1 cellular context compared by ENCODE assay signal in the genomic region with DNA sequence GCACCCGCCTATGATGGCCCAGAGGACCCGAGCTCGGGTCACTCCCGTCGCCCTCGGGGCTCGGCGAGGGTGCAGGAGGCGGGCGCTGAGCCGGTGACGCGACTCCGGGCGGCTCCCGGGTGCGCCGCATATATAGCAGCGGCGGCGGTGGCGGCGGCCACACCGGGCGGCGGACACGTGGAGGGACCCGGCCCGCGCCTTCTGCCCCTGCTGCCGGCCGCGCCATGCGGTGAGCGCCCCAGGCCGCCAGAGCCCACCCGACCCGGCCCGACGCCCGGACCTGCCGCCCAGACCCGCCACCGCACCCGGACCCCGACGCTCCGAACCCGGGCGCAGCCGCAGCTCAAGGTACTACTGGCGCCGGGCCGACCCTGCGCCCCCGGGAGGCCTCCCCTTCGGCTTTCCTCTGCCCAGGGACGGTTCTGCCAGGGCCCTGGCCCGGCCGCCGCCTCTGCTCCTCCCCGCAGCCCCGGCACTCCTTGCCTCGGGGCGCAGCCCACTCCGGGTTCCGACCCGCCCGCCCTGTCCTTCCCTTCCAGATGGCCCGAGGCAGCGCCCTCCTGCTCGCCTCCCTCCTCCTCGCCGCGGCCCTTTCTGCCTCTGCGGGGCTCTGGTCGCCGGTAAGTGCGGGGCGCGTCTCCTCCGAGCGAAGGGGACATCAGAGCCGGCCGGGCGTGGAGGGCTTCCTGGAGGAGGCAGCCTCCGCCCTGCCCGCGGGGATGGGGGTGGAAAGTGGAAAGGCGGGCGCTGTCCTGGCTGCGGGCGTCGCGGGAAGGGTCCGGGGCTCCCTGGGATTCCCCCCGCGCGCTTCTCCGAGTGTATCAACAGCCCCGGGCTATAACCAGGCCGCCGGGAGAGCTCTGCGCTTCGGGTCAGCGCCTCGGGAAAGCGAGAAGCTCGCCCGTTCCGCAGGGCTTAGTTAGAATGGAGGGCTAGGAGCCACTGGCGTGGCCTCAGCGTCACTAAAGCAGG.
TF ChIP-seq lines count a peak whose summit lies in the region.

A gene with protein sequence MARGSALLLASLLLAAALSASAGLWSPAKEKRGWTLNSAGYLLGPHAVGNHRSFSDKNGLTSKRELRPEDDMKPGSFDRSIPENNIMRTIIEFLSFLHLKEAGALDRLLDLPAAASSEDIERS (plus strand): TSS at position 160 of the 972 bp plus-strand sequence. CDS start 380 bp downstream, at position 540.

TF ChIP-seq in K562, 482 proteins besides CTCF, POLR2A, EP300 and RAD21 (continued from another document and continues in another):
- TF ChIP-seq, protein P1, sequence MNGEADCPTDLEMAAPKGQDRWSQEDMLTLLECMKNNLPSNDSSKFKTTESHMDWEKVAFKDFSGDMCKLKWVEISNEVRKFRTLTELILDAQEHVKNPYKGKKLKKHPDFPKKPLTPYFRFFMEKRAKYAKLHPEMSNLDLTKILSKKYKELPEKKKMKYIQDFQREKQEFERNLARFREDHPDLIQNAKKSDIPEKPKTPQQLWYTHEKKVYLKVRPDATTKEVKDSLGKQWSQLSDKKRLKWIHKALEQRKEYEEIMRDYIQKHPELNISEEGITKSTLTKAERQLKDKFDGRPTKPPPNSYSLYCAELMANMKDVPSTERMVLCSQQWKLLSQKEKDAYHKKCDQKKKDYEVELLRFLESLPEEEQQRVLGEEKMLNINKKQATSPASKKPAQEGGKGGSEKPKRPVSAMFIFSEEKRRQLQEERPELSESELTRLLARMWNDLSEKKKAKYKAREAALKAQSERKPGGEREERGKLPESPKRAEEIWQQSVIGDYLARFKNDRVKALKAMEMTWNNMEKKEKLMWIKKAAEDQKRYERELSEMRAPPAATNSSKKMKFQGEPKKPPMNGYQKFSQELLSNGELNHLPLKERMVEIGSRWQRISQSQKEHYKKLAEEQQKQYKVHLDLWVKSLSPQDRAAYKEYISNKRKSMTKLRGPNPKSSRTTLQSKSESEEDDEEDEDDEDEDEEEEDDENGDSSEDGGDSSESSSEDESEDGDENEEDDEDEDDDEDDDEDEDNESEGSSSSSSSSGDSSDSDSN (IDR thresholded peaks at IDR 0.05; ENCODE audit: borderline replicate concordance in 1 of 2, low read depth in 2 of 2, low read length in 2 of 2), result no peak
- TF ChIP-seq, protein P2, sequence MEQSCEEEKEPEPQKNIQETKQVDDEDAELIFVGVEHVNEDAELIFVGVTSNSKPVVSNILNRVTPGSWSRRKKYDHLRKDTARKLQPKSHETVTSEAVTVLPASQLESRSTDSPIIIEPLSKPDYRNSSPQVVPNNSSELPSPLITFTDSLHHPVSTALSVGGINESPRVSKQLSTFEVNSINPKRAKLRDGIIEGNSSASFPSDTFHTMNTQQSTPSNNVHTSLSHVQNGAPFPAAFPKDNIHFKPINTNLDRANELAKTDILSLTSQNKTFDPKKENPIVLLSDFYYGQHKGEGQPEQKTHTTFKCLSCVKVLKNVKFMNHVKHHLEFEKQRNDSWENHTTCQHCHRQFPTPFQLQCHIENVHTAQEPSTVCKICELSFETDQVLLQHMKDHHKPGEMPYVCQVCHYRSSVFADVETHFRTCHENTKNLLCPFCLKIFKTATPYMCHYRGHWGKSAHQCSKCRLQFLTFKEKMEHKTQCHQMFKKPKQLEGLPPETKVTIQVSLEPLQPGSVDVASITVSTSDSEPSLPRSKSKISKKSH (CRISPR knock-in tag; IDR thresholded peaks at IDR 0.05), result no peak
- no peak for TF ChIP-seq HMG20A (CRISPR knock-in tag; conservative IDR thresholded peaks at IDR 0.05)
- TF ChIP-seq, protein P3, sequence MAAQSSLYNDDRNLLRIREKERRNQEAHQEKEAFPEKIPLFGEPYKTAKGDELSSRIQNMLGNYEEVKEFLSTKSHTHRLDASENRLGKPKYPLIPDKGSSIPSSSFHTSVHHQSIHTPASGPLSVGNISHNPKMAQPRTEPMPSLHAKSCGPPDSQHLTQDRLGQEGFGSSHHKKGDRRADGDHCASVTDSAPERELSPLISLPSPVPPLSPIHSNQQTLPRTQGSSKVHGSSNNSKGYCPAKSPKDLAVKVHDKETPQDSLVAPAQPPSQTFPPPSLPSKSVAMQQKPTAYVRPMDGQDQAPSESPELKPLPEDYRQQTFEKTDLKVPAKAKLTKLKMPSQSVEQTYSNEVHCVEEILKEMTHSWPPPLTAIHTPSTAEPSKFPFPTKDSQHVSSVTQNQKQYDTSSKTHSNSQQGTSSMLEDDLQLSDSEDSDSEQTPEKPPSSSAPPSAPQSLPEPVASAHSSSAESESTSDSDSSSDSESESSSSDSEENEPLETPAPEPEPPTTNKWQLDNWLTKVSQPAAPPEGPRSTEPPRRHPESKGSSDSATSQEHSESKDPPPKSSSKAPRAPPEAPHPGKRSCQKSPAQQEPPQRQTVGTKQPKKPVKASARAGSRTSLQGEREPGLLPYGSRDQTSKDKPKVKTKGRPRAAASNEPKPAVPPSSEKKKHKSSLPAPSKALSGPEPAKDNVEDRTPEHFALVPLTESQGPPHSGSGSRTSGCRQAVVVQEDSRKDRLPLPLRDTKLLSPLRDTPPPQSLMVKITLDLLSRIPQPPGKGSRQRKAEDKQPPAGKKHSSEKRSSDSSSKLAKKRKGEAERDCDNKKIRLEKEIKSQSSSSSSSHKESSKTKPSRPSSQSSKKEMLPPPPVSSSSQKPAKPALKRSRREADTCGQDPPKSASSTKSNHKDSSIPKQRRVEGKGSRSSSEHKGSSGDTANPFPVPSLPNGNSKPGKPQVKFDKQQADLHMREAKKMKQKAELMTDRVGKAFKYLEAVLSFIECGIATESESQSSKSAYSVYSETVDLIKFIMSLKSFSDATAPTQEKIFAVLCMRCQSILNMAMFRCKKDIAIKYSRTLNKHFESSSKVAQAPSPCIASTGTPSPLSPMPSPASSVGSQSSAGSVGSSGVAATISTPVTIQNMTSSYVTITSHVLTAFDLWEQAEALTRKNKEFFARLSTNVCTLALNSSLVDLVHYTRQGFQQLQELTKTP (IDR thresholded peaks at IDR 0.05; ENCODE audit: low read depth in 1 of 2, partially characterized antibody in 2 of 2), result no peak
- no peak for TF ChIP-seq GATAD2A (IDR thresholded peaks at IDR 0.05)
- no peak for TF ChIP-seq ZNF140 (CRISPR knock-in tag; IDR thresholded peaks at IDR 0.05)
- TF ChIP-seq, protein P4, sequence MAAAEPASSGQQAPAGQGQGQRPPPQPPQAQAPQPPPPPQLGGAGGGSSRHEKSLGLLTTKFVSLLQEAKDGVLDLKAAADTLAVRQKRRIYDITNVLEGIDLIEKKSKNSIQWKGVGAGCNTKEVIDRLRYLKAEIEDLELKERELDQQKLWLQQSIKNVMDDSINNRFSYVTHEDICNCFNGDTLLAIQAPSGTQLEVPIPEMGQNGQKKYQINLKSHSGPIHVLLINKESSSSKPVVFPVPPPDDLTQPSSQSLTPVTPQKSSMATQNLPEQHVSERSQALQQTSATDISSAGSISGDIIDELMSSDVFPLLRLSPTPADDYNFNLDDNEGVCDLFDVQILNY (CRISPR knock-in tag; IDR thresholded peaks at IDR 0.05), result no peak
- TF ChIP-seq KLF1 (tag; IDR thresholded peaks at IDR 0.05), result no peak
- no peak for TF ChIP-seq ZNF75A (CRISPR knock-in tag; IDR thresholded peaks at IDR 0.05)
- no peak for TF ChIP-seq SMAD3 (CRISPR knock-in tag; conservative IDR thresholded peaks at IDR 0.05)
- no peak for TF ChIP-seq KDM2B (CRISPR knock-in tag; IDR thresholded peaks at IDR 0.05)
- no peak for TF ChIP-seq RFX1 (IDR thresholded peaks at IDR 0.05)
- TF ChIP-seq TSC22D4 (tag; IDR thresholded peaks at IDR 0.05), result no peak
- TF ChIP-seq, protein P5, sequence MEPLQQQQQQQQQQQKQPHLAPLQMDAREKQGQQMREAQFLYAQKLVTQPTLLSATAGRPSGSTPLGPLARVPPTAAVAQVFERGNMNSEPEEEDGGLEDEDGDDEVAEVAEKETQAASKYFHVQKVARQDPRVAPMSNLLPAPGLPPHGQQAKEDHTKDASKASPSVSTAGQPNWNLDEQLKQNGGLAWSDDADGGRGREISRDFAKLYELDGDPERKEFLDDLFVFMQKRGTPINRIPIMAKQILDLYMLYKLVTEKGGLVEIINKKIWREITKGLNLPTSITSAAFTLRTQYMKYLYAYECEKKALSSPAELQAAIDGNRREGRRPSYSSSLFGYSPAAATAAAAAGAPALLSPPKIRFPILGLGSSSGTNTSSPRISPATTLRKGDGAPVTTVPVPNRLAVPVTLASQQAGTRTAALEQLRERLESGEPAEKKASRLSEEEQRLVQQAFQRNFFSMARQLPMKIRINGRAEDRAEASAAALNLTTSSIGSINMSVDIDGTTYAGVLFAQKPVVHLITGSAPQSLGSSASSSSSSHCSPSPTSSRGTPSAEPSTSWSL (CRISPR knock-in tag; IDR thresholded peaks at IDR 0.05; ENCODE audit: borderline replicate concordance), result no peak
- TF ChIP-seq ESRRA (IDR thresholded peaks at IDR 0.05; ENCODE audit: borderline replicate concordance, low read depth), result no peak
- no peak for TF ChIP-seq KLF13 (tag; IDR thresholded peaks at IDR 0.05; ENCODE audit: borderline replicate concordance, low read depth)
- TF ChIP-seq PTBP1 (IDR thresholded peaks at IDR 0.05; ENCODE audit: low read depth, low read length), result 0 out of 2 replicates have a peak, but pooled peaks have one; percentile 65
- no peak for TF ChIP-seq CBFA2T2 (conservative IDR thresholded peaks at IDR 0.05)
- peak; percentile 97 for TF ChIP-seq RBM25 (IDR thresholded peaks at IDR 0.05; ENCODE audit: low read depth, low read length, severe bottlenecking)
- no peak for TF ChIP-seq SMARCB1 (IDR thresholded peaks at IDR 0.05; ENCODE audit: insufficient read length, low read depth)
- TF ChIP-seq, protein P6, sequence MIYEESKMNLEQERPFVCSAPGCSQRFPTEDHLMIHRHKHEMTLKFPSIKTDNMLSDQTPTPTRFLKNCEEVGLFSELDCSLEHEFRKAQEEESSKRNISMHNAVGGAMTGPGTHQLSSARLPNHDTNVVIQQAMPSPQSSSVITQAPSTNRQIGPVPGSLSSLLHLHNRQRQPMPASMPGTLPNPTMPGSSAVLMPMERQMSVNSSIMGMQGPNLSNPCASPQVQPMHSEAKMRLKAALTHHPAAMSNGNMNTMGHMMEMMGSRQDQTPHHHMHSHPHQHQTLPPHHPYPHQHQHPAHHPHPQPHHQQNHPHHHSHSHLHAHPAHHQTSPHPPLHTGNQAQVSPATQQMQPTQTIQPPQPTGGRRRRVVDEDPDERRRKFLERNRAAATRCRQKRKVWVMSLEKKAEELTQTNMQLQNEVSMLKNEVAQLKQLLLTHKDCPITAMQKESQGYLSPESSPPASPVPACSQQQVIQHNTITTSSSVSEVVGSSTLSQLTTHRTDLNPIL (CRISPR knock-in tag; IDR thresholded peaks at IDR 0.05), result no peak
- TF ChIP-seq ETS2 (tag; IDR thresholded peaks at IDR 0.05; ENCODE audit: borderline replicate concordance, poor library complexity, severe bottlenecking), result no peak
- no peak for TF ChIP-seq SPI1 (IDR thresholded peaks at IDR 0.05; ENCODE audit: borderline replicate concordance, low read depth, low read length)
- TF ChIP-seq POLR2AphosphoS5 (IDR thresholded peaks at IDR 0.05; ENCODE audit: control insufficient read depth, insufficient read depth, low read depth, low read length), result peak; percentile 54; the same call in 1 of the 2 replicates
- TF ChIP-seq JUN (IDR thresholded peaks at IDR 0.05; ENCODE audit: borderline replicate concordance, low read depth, low read length), result no peak
- 0 out of 2 replicates have a peak, but pooled peaks have one; percentile 16 for TF ChIP-seq JUN (CRISPR knock-in tag; IDR thresholded peaks at IDR 0.05; ENCODE audit: borderline replicate concordance)
- no peak for TF ChIP-seq GTF2F1 (IDR thresholded peaks at IDR 0.05; ENCODE audit: low read depth, low read length)
- TF ChIP-seq, protein P7, sequence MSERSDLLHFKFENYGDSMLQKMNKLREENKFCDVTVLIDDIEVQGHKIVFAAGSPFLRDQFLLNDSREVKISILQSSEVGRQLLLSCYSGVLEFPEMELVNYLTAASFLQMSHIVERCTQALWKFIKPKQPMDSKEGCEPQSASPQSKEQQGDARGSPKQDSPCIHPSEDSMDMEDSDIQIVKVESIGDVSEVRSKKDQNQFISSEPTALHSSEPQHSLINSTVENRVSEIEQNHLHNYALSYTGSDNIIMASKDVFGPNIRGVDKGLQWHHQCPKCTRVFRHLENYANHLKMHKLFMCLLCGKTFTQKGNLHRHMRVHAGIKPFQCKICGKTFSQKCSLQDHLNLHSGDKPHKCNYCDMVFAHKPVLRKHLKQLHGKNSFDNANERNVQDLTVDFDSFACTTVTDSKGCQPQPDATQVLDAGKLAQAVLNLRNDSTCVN (CRISPR knock-in tag; IDR thresholded peaks at IDR 0.05), result no peak
- no peak for TF ChIP-seq KLF16 (IDR thresholded peaks at IDR 0.05)
- no peak for TF ChIP-seq CBX5 (IDR thresholded peaks at IDR 0.05; ENCODE audit: borderline replicate concordance, low read depth)
- no peak for TF ChIP-seq MECOM (CRISPR knock-in tag; IDR thresholded peaks at IDR 0.05)
- TF ChIP-seq, protein P8, sequence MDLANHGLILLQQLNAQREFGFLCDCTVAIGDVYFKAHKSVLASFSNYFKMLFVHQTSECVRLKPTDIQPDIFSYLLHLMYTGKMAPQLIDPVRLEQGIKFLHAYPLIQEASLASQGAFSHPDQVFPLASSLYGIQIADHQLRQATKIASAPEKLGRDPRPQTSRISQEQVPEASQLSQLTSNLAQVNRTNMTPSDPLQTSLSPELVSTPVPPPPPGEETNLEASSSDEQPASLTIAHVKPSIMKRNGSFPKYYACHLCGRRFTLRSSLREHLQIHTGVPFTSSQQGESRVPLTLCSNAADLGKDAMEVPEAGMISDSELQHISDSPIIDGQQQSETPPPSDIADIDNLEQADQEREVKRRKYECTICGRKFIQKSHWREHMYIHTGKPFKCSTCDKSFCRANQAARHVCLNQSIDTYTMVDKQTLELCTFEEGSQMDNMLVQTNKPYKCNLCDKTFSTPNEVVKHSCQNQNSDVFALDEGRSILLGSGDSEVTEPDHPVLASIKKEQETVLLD (IDR thresholded peaks at IDR 0.05), result 0 out of 2 replicates have a peak, but pooled peaks have one; percentile 31
- no peak for TF ChIP-seq BACH1 (tag; IDR thresholded peaks at IDR 0.05)
- TF ChIP-seq, protein P9, sequence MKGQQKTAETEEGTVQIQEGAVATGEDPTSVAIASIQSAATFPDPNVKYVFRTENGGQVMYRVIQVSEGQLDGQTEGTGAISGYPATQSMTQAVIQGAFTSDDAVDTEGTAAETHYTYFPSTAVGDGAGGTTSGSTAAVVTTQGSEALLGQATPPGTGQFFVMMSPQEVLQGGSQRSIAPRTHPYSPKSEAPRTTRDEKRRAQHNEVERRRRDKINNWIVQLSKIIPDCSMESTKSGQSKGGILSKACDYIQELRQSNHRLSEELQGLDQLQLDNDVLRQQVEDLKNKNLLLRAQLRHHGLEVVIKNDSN (CRISPR knock-in tag; IDR thresholded peaks at IDR 0.05), result no peak
- TF ChIP-seq KHSRP (IDR thresholded peaks at IDR 0.05), result no peak
- TF ChIP-seq EP400 (IDR thresholded peaks at IDR 0.05), result peak; percentile 31; the same call in 1 of the 2 replicates
- TF ChIP-seq BRCA1 (IDR thresholded peaks at IDR 0.05), result no peak
- TF ChIP-seq BRCA1 (CRISPR knock-in tag; IDR thresholded peaks at IDR 0.05), result 0 out of 2 replicates have a peak, but pooled peaks have one; percentile 49
- TF ChIP-seq U2AF2 (optimal IDR thresholded peaks at IDR 0.05; ENCODE audit: low read depth, low read length), result no peak
- no peak for TF ChIP-seq SLC30A9 (CRISPR knock-in tag; IDR thresholded peaks at IDR 0.05)
